9 cellular contexts compared by ENCODE assay signal in the genomic region with DNA sequence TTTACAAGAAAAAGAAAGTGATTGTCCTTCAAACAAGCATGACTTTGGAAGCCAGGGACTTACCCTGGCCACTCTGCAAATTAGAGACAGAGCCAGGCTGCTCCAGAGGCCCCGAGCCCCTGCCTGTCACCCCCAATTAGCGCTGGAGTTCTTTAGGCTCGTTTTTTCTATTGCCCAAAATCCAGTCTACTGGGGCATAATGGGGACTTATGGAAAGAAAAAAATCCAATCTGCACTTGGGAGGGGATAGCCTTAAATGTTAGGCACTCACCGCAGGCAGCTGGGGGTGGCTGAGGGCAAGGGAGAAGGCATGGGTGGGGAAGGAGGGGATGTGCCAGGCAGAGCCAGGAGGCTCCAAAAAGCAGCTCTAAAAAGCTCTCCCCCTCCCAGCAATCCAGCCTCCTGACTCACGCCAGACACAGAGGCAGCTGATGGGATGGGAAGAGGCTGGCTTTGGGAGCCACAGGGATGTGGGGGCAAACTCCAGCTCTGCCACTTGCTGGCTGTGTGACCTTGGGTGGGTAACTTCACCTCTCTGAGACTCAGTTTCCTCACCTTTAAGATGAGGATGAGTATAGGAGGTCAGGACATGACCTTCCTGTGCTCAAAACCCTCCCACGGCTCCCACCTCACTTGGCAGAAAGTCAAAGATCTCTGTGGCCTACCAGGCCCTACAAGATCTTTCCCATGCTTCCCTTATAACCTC.
A peak's percentile ranks its signal among the peaks of the same experiment; 100 is the strongest.
DNase-seq lines count a peak whose midpoint lies in the region; ATAC-seq, FAIRE-seq and TF ChIP-seq lines count a peak whose summit lies in the region.
"Had no signal": no experiment of that assay in that cellular context is flagged by ENCODE, and none has a peak within 500 bp of the region (broad histone marks: within the 10 kb centered on the region; RNA-seq: fewer than 3 reads in every experiment).

No MANE protein-coding gene starts in this region.

- no peak for TF ChIP-seq POLR2A in GM12892 (IDR thresholded peaks at IDR 0.05; ENCODE audit: low read depth, low read length)

- no peaks in the 10 kb centered on the region for H3K36me3 Mint-ChIP-seq in activated T-cell treated with anti-CD3 and anti-CD28 coated beads, Interleukin-2, amount 50 U/mL, for 24 hours (ENCODE audit: low read depth)
- no peaks in the 10 kb centered on the region for H3K36me3 Mint-ChIP-seq in activated naive CD4-positive, alpha-beta T cell treated with anti-CD3 and anti-CD28 coated beads, Interleukin-2, amount 10 ng/mL, durations not matched to agents 7 days and 5 days

- no peaks in the 10 kb centered on the region for H3K9me3 ChIP-seq in left lung
- H3K9me3 ChIP-seq in thymus (ENCODE audit: control insufficient read depth): no peaks in the 10 kb centered on the region

- TF ChIP-seq CTCF in left lung (IDR thresholded peaks at IDR 0.05): no peak

- CTCF ChIA-PET in activated naive CD4-positive, alpha-beta T cell treated with anti-CD3 and anti-CD28 coated beads, Interleukin-2, amount 10 ng/mL, durations not matched to agents 7 days and 5 days (lab: Charles Lee): interaction anchor here (1.1 to 1.4 kb wide), 2 partner anchors 121 to 148 kb away, joined by 3 to 4 read pairs; a partner anchor contains a TSS

- no peak for DNase-seq in activated T-cell treated with anti-CD3 and anti-CD28 coated beads, Interleukin-2, amount 50 U/mL, for 24 hours
- no peak for DNase-seq in activated T-cell treated with anti-CD3 and anti-CD28 coated beads, Interleukin-2, amount 50 U/mL, for 1 hour
- DNase-seq in activated naive CD4-positive, alpha-beta T cell treated with anti-CD3 and anti-CD28 coated beads, Interleukin-2, amount 10 ng/mL, durations not matched to agents 7 days and 5 days: no peak
- DNase-seq in left lung (no peak), GM12892 (ENCODE audit: insufficient read length) (no peak)
- DNase-seq in activated CD4-positive, CD25-positive, alpha-beta regulatory T cell treated with anti-CD3 and anti-CD28 coated beads, Interleukin-2, amount 50 U/mL, for 72 hours: no peak
- DNase-seq: foreskin keratinocyte had no signal

- H3K27ac ChIP-seq in left lung (peak overlapping the region; percentile 81 to 94), thymus (ENCODE audit: low read depth) (peak overlapping the region; percentile 79)
- H3K27ac ChIP-seq: foreskin keratinocyte had no signal

- peaks cover 6 to 70% of the 10 kb centered on the region in 2 donors for H3K4me1 ChIP-seq in left lung
- H3K4me1 ChIP-seq in thymus (ENCODE audit: control insufficient read depth, insufficient read depth, low read length): peaks cover 6% of the 10 kb centered on the region

- H3K36me3 ChIP-seq in left lung: no peaks in the 10 kb centered on the region
- no peaks in the 10 kb centered on the region for H3K36me3 ChIP-seq in thymus (ENCODE audit: control insufficient read depth, insufficient read depth)

- ATAC-seq in left lung (peak; percentile 56), esophagus mucosa (no peak)

- no peaks in the 10 kb centered on the region for H3K9me3 Mint-ChIP-seq in activated T-cell treated with anti-CD3 and anti-CD28 coated beads, Interleukin-2, amount 50 U/mL, for 24 hours
- no peaks in the 10 kb centered on the region for H3K9me3 Mint-ChIP-seq in activated naive CD4-positive, alpha-beta T cell treated with anti-CD3 and anti-CD28 coated beads, Interleukin-2, amount 10 ng/mL, durations not matched to agents 7 days and 5 days

- intact Hi-C loops in left lung (cut with DNase I): no loop called here

- H3K4me3 Mint-ChIP-seq in activated T-cell treated with anti-CD3 and anti-CD28 coated beads, Interleukin-2, amount 50 U/mL, for 24 hours: peak overlapping the region; percentile 70
- H3K4me3 Mint-ChIP-seq in activated naive CD4-positive, alpha-beta T cell treated with anti-CD3 and anti-CD28 coated beads, Interleukin-2, amount 10 ng/mL, durations not matched to agents 7 days and 5 days: peak overlapping the region; percentile 54

- 22% methylated on average over 6 of the region's 6 CpGs for WGBS in thymus

- H3K4me3 ChIP-seq in left lung (no peak overlapping the region), thymus (ENCODE audit: low read length) (no peak overlapping the region)

- no peak for FAIRE-seq in GM12892 (lab: Jason Lieb, UNC)

- peaks cover 67% of the 10 kb centered on the region for H3K4me1 Mint-ChIP-seq in activated T-cell treated with anti-CD3 and anti-CD28 coated beads, Interleukin-2, amount 50 U/mL, for 24 hours (ENCODE audit: low read depth)
- H3K4me1 Mint-ChIP-seq in activated naive CD4-positive, alpha-beta T cell treated with anti-CD3 and anti-CD28 coated beads, Interleukin-2, amount 10 ng/mL, durations not matched to agents 7 days and 5 days: peaks cover 73% of the 10 kb centered on the region

- no peaks in the 10 kb centered on the region for H3K27me3 ChIP-seq in left lung
- no peaks in the 10 kb centered on the region for H3K27me3 ChIP-seq in thymus (ENCODE audit: control insufficient read depth, insufficient read depth)
- H3K27me3 ChIP-seq: foreskin keratinocyte had no signal

- no peaks in the 10 kb centered on the region for H3K27me3 Mint-ChIP-seq in activated T-cell treated with anti-CD3 and anti-CD28 coated beads, Interleukin-2, amount 50 U/mL, for 24 hours
- no peaks in the 10 kb centered on the region for H3K27me3 Mint-ChIP-seq in activated naive CD4-positive, alpha-beta T cell treated with anti-CD3 and anti-CD28 coated beads, Interleukin-2, amount 10 ng/mL, durations not matched to agents 7 days and 5 days

- H3K27ac Mint-ChIP-seq in activated T-cell treated with anti-CD3 and anti-CD28 coated beads, Interleukin-2, amount 50 U/mL, for 24 hours: peak overlapping the region; percentile 99
- H3K27ac Mint-ChIP-seq in activated naive CD4-positive, alpha-beta T cell treated with anti-CD3 and anti-CD28 coated beads, Interleukin-2, amount 10 ng/mL, durations not matched to agents 7 days and 5 days: peak overlapping the region; percentile 89
